ENCODE assay signal across 8 cellular contexts in genomic region chr17:33291248-33292183, GRCh38. TPM values are rescaled to one million over a fixed set of nuclear protein-coding genes. Genes with fewer than 3 reads are reported as not detected.
DNase-seq lines count a peak whose midpoint lies in the region; ATAC-seq and TF ChIP-seq lines count a peak whose summit lies in the region.

No MANE protein-coding gene starts in this region.

- intact Hi-C loops in Right ventricle myocardium superior (cut with DNase I) (no loop called here), tibial artery (cut with DNase I; ENCODE audit: low total_unique reads) (no loop called here)

- ATAC-seq in Right ventricle myocardium superior (ENCODE audit: poor library complexity): no peak
- no peak for ATAC-seq in HG02884 (IDR thresholded peaks at IDR 0.05; ENCODE audit: unreplicated experiment)
- ATAC-seq in GM19455 (IDR thresholded peaks at IDR 0.05; ENCODE audit: unreplicated experiment): no peak

- H3K9me3 ChIP-seq in right atrium auricular region (no peaks in the 10 kb centered on the region), tibial artery (no peaks in the 10 kb centered on the region)

- H3K27ac ChIP-seq in right atrium auricular region (no peak overlapping the region), tibial artery (no peak overlapping the region)

- DNase-seq in Right ventricle myocardium superior (peak; percentile 39), right atrium auricular region (ENCODE audit: low spot score) (no peak), astrocyte of the hippocampus (ENCODE audit: low read depth, low spot score) (peak; percentile 57), islet precursor cell (peak; percentile 89), tibial artery (no peak), NCI-H2081 treated with DMSO at 0.1 percent for 48 hours (lab: John Stamatoyannopoulos, UW) (no peak)

- H3K4me3 ChIP-seq in right atrium auricular region: peak overlapping the region in 1 of 2 donors; percentile 42
- peak overlapping the region; percentile 33 to 42 for H3K4me3 ChIP-seq in tibial artery

- TF ChIP-seq CTCF in right atrium auricular region (IDR thresholded peaks at IDR 0.05): no peak
- no peak for TF ChIP-seq CTCF in tibial artery (IDR thresholded peaks at IDR 0.05)

- H3K36me3 ChIP-seq in right atrium auricular region (no peaks in the 10 kb centered on the region), tibial artery (no peaks in the 10 kb centered on the region)

- peaks cover 0 to 20% of the 10 kb centered on the region in 2 donors for H3K4me1 ChIP-seq in right atrium auricular region
- H3K4me1 ChIP-seq in tibial artery: peaks cover 0 to 25% (median 15%) of the 10 kb centered on the region in 4 donors

- H3K27me3 ChIP-seq in right atrium auricular region (peaks cover 0 to 14% of the 10 kb centered on the region in 2 donors), tibial artery (peaks cover 0 to 57% of the 10 kb centered on the region in 2 donors)

RNA-seq across cellular contexts. Expression of gene ASIC2, which starts 1.6 kb away (rescaled TPM):
- total RNA-seq in Right ventricle myocardium superior: not detected
- under 1 TPM in 1 of 2 donors, not detected in 1; 0.75 TPM for total RNA-seq in right atrium auricular region

Comparison
In these comparisons a context has a peak if more than half of its experiments do, and no peak if none do; other contexts are left out.
1. DNase-seq: peak in Right ventricle myocardium superior (single experiment), astrocyte of the hippocampus (single experiment) and islet precursor cell (single experiment); none in right atrium auricular region (single experiment), tibial artery (0 of 2) and NCI-H2081 treated with DMSO at 0.1 percent for 48 hours (single experiment).